In the genomic region with DNA sequence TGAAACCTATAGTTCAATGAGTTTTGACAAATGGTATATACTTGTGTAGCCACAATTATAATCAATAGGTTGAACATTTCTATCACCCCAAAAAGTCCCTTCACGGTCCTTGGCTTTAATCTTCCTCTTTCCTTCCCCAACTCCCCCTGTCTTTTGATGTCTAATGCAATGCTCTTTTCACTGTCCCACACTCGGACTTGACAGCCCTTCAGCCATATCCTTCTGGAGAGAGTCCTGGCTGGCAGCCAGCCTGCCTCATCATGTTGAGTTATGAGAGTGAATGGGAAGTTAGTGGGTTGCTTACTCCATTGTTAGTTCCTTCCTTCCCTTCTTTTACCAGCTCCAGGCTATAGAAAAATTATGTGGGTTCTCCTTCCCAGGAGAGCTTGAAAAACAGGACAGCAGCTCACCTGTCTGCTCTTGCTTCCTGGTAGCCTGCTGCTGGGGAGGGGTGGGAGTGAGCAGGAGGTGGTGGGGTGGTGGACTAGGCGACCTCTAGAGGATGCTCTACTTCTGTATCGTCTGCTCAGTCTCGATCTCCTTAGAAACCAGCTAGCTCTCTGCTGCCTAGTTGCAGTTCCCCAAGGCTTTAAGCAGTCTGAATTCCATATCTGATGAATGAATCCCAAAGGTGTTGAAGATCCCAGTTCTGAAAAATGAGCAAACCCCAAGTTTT, we compare ENCODE assay signal across 8 cellular contexts. TPM values are rescaled to one million over a fixed set of nuclear protein-coding genes. Genes with fewer than 3 reads are reported as not detected.
DNase-seq lines count a peak whose midpoint lies in the region; ATAC-seq and TF ChIP-seq lines count a peak whose summit lies in the region.
"Not testable (repeated sequence)": the region's sequence is repeated elsewhere in the genome, so short reads cannot be mapped to it uniquely, and the experiment has no call there.

No MANE protein-coding gene starts in this region.

- H3K4me1 Mint-ChIP-seq in activated CD8-positive, alpha-beta T cell treated with anti-CD3 and anti-CD28 coated beads for 36 hours (ENCODE audit: low read depth); memory B cell: not testable (repeated sequence)

- not testable (repeated sequence) for H3K36me3 Mint-ChIP-seq in activated CD8-positive, alpha-beta T cell treated with anti-CD3 and anti-CD28 coated beads for 36 hours (ENCODE audit: low read depth); memory B cell

- POLR2A ChIA-PET in activated CD8-positive, alpha-beta T cell treated with anti-CD3 and anti-CD28 coated beads for 36 hours (lab: Charles Lee), result not testable (repeated sequence)

- intact Hi-C loops in activated CD8-positive, alpha-beta T cell treated with anti-CD3 and anti-CD28 coated beads for 36 hours (cut with micrococcal nuclease); Right ventricle myocardium inferior (cut with DNase I); upper lobe of right lung (cut with DNase I): not testable (repeated sequence)

- H3K9me3 Mint-ChIP-seq in activated CD8-positive, alpha-beta T cell treated with anti-CD3 and anti-CD28 coated beads for 36 hours; memory B cell: not testable (repeated sequence)

- H3K9me3 ChIP-seq in upper lobe of right lung, result not testable (repeated sequence)

- H3K36me3 ChIP-seq in upper lobe of right lung, result not testable (repeated sequence)

- not testable (repeated sequence) for H3K27me3 ChIP-seq in upper lobe of right lung

- CTCF ChIA-PET in activated CD8-positive, alpha-beta T cell treated with anti-CD3 and anti-CD28 coated beads for 36 hours (lab: Charles Lee), result not testable (repeated sequence)

- H3K4me3 Mint-ChIP-seq in activated CD8-positive, alpha-beta T cell treated with anti-CD3 and anti-CD28 coated beads for 36 hours; memory B cell: not testable (repeated sequence)

- DNase-seq in activated CD8-positive, alpha-beta T cell treated with anti-CD3 and anti-CD28 coated beads for 36 hours; Right ventricle myocardium inferior (ENCODE audit: missing footprints); memory B cell (ENCODE audit: low spot score in 2 of 2); upper lobe of right lung: not testable (repeated sequence)

- H3K27me3 Mint-ChIP-seq in activated CD8-positive, alpha-beta T cell treated with anti-CD3 and anti-CD28 coated beads for 36 hours; memory B cell: not testable (repeated sequence)

- peak; percentile 72 for ATAC-seq in GM19043 (IDR thresholded peaks at IDR 0.05; ENCODE audit: low read depth, unreplicated experiment)
- ATAC-seq in GM21529 (IDR thresholded peaks at IDR 0.05; ENCODE audit: unreplicated experiment), result peak; percentile 61
- ATAC-seq in HG02885 (IDR thresholded peaks at IDR 0.05; ENCODE audit: poor library complexity, unreplicated experiment), result peak; percentile 80
- peak; percentile 50 for ATAC-seq in HG03442 (IDR thresholded peaks at IDR 0.05; ENCODE audit: unreplicated experiment)
- ATAC-seq in activated CD8-positive, alpha-beta T cell treated with anti-CD3 and anti-CD28 coated beads for 36 hours, result peak; percentile 73
- ATAC-seq in Right ventricle myocardium inferior, result peak; percentile 73
- peak; percentile 97 for ATAC-seq in memory B cell (ENCODE audit: low read depth)
- peak; percentile 68 for ATAC-seq in upper lobe of right lung

- H3K4me1 ChIP-seq in upper lobe of right lung, result not testable (repeated sequence)

- H3K4me3 ChIP-seq in upper lobe of right lung, result not testable (repeated sequence)

- not testable (repeated sequence) for TF ChIP-seq CTCF in activated CD8-positive, alpha-beta T cell treated with anti-CD3 and anti-CD28 coated beads for 36 hours (IDR thresholded peaks at IDR 0.05); upper lobe of right lung (IDR thresholded peaks at IDR 0.05)

- H3K27ac ChIP-seq in upper lobe of right lung, result not testable (repeated sequence)

- not testable (repeated sequence) for H3K27ac Mint-ChIP-seq in activated CD8-positive, alpha-beta T cell treated with anti-CD3 and anti-CD28 coated beads for 36 hours; memory B cell

RNA-seq across cellular contexts. Expression of a gene that starts 29.8 kb away (rescaled TPM):
- total RNA-seq in activated CD8-positive, alpha-beta T cell treated with anti-CD3 and anti-CD28 coated beads for 36 hours, result 10 to 100 TPM; 39.5 to 43.4 TPM
- total RNA-seq in Right ventricle myocardium inferior (20.7 TPM), upper lobe of right lung (77.1 TPM)

RNA-seq across cellular contexts. Expression of a gene that starts 30.5 kb away (rescaled TPM):
- total RNA-seq in activated CD8-positive, alpha-beta T cell treated with anti-CD3 and anti-CD28 coated beads for 36 hours, result 10 to 100 TPM; 27.0 to 31.9 TPM
- total RNA-seq in Right ventricle myocardium inferior (1.6 TPM), upper lobe of right lung (4.4 TPM)
